ENCODE assay signal across 13 cellular contexts in the genomic region with DNA sequence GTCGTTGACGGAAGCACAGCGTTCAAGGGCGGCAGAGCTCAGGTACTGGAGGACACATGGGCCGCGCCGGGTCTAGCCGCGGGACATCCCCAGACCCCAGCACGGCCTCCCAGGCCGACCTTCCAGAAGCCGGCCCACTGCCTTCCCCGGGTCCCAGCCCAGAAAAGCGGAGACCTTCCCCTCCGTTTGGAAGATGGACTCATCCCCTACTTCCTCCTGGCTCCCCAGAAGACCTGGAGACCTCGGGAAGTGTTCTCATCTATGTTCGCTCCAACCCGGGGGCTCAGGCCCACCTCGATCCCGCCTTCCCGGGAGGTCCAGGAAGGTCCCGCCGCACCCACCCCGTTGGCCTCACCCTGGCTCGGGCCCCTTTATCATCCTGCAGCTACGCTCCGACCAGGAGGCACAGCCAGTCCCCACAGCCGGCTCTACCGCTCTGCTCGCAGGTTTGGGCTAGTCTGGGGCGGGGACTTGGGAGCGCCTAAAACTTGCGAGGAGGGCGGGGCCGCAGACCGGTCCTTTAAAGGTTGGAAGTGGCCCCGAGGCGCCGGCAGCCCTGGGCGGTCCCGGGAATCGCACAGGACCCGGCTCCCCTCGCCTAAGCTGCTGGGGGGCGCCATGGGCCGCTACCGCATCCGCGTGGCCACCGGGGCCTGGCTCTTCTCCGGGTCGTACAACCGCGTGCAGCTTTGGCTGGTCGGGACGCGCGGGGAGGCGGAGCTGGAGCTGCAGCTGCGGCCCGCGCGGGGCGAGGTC. TPM values are rescaled to one million over a fixed set of nuclear protein-coding genes. Genes with fewer than 3 reads are reported as not detected.
A peak's percentile ranks its signal among the peaks of the same experiment; 100 is the strongest.
DNase-seq lines count a peak whose midpoint lies in the region; TF ChIP-seq lines count a peak whose summit lies in the region.
"Had no signal": no experiment of that assay in that cellular context is flagged by ENCODE, and none has a peak within 500 bp of the region (broad histone marks: within the 10 kb centered on the region; RNA-seq: fewer than 3 reads in every experiment).

A gene with protein sequence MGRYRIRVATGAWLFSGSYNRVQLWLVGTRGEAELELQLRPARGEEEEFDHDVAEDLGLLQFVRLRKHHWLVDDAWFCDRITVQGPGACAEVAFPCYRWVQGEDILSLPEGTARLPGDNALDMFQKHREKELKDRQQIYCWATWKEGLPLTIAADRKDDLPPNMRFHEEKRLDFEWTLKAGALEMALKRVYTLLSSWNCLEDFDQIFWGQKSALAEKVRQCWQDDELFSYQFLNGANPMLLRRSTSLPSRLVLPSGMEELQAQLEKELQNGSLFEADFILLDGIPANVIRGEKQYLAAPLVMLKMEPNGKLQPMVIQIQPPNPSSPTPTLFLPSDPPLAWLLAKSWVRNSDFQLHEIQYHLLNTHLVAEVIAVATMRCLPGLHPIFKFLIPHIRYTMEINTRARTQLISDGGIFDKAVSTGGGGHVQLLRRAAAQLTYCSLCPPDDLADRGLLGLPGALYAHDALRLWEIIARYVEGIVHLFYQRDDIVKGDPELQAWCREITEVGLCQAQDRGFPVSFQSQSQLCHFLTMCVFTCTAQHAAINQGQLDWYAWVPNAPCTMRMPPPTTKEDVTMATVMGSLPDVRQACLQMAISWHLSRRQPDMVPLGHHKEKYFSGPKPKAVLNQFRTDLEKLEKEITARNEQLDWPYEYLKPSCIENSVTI (plus strand): TSS at position 550 of the 756 bp plus-strand sequence. CDS start 69 bp downstream, at position 619.

- no peak within 1 kb of the TSS for H3K56ac ChIP-seq in H9 (ENCODE audit: insufficient read length, low read depth, low read length)

- H4K5ac ChIP-seq in H9 (ENCODE audit: insufficient read length, low read depth, low read length) = no peak within 1 kb of the TSS

- peak; percentile 86 for DNase-seq in H9
- DNase-seq in epithelial cell of esophagus (ENCODE audit: low read depth) = peak; percentile 76
- peak; percentile 65 for DNase-seq in left kidney (ENCODE audit: low read depth, low spot score)
- DNase-seq in skeletal muscle cell (ENCODE audit: low read depth) = no peak
- DNase-seq in NCI-H774 (lab: John Stamatoyannopoulos, UW) = no peak
- no peak for DNase-seq in NCI-H2029 treated with DMSO at 0.1 percent for 48 hours (lab: John Stamatoyannopoulos, UW)
- no peak for DNase-seq in NCI-H748 (lab: John Stamatoyannopoulos, UW; ENCODE audit: unreplicated experiment)
- no peak for DNase-seq in activated naive CD4-positive, alpha-beta T cell treated with anti-CD3 and anti-CD28 coated beads for 36 hours
- DNase-seq: activated CD4-positive, alpha-beta T cell treated with anti-CD3 and anti-CD28 coated beads, Interleukin-2, amount 50 U/mL, for 1 hour; CD4-positive, alpha-beta memory T cell; NCI-H2171 treated with DMSO at 0.1 percent for 48 hours; stimulated activated naive CD8-positive, alpha-beta T cell treated with anti-CD3 and anti-CD28 coated beads, Interleukin-15, amount 100 ng/mL, for 72 hours had no signal

- no peak within 1 kb of the TSS for H2AFZ ChIP-seq in H9 (ENCODE audit: low read length)

- H3K4me3 Mint-ChIP-seq in H9 = peak within 1 kb of the TSS; percentile 74 to 80
- H3K4me3 Mint-ChIP-seq in activated naive CD4-positive, alpha-beta T cell treated with anti-CD3 and anti-CD28 coated beads for 36 hours = no peak within 1 kb of the TSS
- H3K4me3 Mint-ChIP-seq: CD4-positive, alpha-beta memory T cell; stimulated activated naive CD8-positive, alpha-beta T cell treated with anti-CD3 and anti-CD28 coated beads, Interleukin-15, amount 100 ng/mL, for 72 hours had no signal

- peaks cover 2 to 4% of the 10 kb centered on the region in 2 experiments; a peak in 3 of 4 replicates for H3K4me1 Mint-ChIP-seq in H9
- no peaks in the 10 kb centered on the region for H3K4me1 Mint-ChIP-seq in activated naive CD4-positive, alpha-beta T cell treated with anti-CD3 and anti-CD28 coated beads for 36 hours (ENCODE audit: low read depth)
- H3K4me1 Mint-ChIP-seq: stimulated activated naive CD8-positive, alpha-beta T cell treated with anti-CD3 and anti-CD28 coated beads, Interleukin-15, amount 100 ng/mL, for 72 hours had no signal

- no peaks in the 10 kb centered on the region for H3K9me3 Mint-ChIP-seq in H9
- no peaks in the 10 kb centered on the region for H3K9me3 Mint-ChIP-seq in activated naive CD4-positive, alpha-beta T cell treated with anti-CD3 and anti-CD28 coated beads for 36 hours
- H3K9me3 Mint-ChIP-seq: stimulated activated naive CD8-positive, alpha-beta T cell treated with anti-CD3 and anti-CD28 coated beads, Interleukin-15, amount 100 ng/mL, for 72 hours had no signal

- H3T11ph ChIP-seq in H9 (ENCODE audit: low read length) = no peak within 1 kb of the TSS

- TF ChIP-seq CTCF in H9 (conservative IDR thresholded peaks at IDR 0.05) = no peak
- no peak for TF ChIP-seq CTCF in epithelial cell of esophagus (IDR thresholded peaks at IDR 0.05; ENCODE audit: insufficient read depth, low read depth, low read length, missing control alignments)

- H3K9ac ChIP-seq in H9 (ENCODE audit: extremely low read depth, insufficient read length, low read length) = no peak within 1 kb of the TSS

- H3K27me3 ChIP-seq in H9 (ENCODE audit: insufficient read depth, low read length) = peaks cover 2% of the 10 kb centered on the region; the same call in 1 of the 2 replicates

- H4K20me1 ChIP-seq in H9 (ENCODE audit: control insufficient read depth, insufficient read depth, insufficient read length) = no peaks in the 10 kb centered on the region

- H3K14ac ChIP-seq in H9 (ENCODE audit: insufficient read depth, low read length) = no peak within 1 kb of the TSS

- no peak within 1 kb of the TSS for H3K27ac Mint-ChIP-seq in H9
- H3K27ac Mint-ChIP-seq in activated naive CD4-positive, alpha-beta T cell treated with anti-CD3 and anti-CD28 coated beads for 36 hours = no peak within 1 kb of the TSS

- no peak within 1 kb of the TSS for H2BK5ac ChIP-seq in H9 (ENCODE audit: insufficient read length, low read length)

- peaks cover 51% of the 10 kb centered on the region for H3K27me3 Mint-ChIP-seq in H9 (ENCODE audit: low read depth)
- no peaks in the 10 kb centered on the region for H3K27me3 Mint-ChIP-seq in activated naive CD4-positive, alpha-beta T cell treated with anti-CD3 and anti-CD28 coated beads for 36 hours (ENCODE audit: low read depth)
- H3K27me3 Mint-ChIP-seq: CD4-positive, alpha-beta memory T cell; stimulated activated naive CD8-positive, alpha-beta T cell treated with anti-CD3 and anti-CD28 coated beads, Interleukin-15, amount 100 ng/mL, for 72 hours had no signal

- no peak within 1 kb of the TSS for H2BK20ac ChIP-seq in H9 (ENCODE audit: low read depth, low read length, poor library complexity, severe bottlenecking)

- H3K4me2 ChIP-seq in H9 (ENCODE audit: insufficient read depth, insufficient read length, low read length) = peak within 1 kb of the TSS; percentile 52

- no peak within 1 kb of the TSS for H2BK15ac ChIP-seq in H9 (ENCODE audit: low read depth, low read length)

- no peak within 1 kb of the TSS for H2BK12ac ChIP-seq in H9 (ENCODE audit: insufficient read length, low read depth, low read length)

- peaks cover 9 to 34% (median 11%) of the 10 kb centered on the region in 3 experiments; a peak in 6 of 7 replicates for H3K36me3 Mint-ChIP-seq in H9 (ENCODE audit: insufficient read depth in 1 of 3, low read depth in 3 of 3)
- H3K36me3 Mint-ChIP-seq in activated naive CD4-positive, alpha-beta T cell treated with anti-CD3 and anti-CD28 coated beads for 36 hours (ENCODE audit: low read depth) = peaks cover 12% of the 10 kb centered on the region

- WGBS in H9 (ENCODE audit: extremely low coverage, insufficient read length, low lambda C conversion rate) = no CpG with 5 or more reads among the region's 64 CpGs

- H2AK5ac ChIP-seq in H9 (ENCODE audit: insufficient read length, low read length) = no peak within 1 kb of the TSS

- H4K8ac ChIP-seq in H9 (replicated peaks; ENCODE audit: insufficient read length, low read depth, low read length) = no peak within 1 kb of the TSS

- intact Hi-C loops in activated naive CD4-positive, alpha-beta T cell treated with anti-CD3 and anti-CD28 coated beads for 36 hours (cut with micrococcal nuclease) = no loop called here

- H3K18ac ChIP-seq in H9 (ENCODE audit: insufficient read length, low read depth, low read length) = peak within 1 kb of the TSS; percentile 8

- H3K4me3 ChIP-seq in epithelial cell of esophagus (ENCODE audit: low read length) (peak within 1 kb of the TSS; percentile 56), skeletal muscle cell (ENCODE audit: low read depth, low read length) (peak within 1 kb of the TSS; percentile 29)

- no peak within 1 kb of the TSS for H4K91ac ChIP-seq in H9 (ENCODE audit: insufficient read length, low read depth, low read length)

- no peak within 1 kb of the TSS for H3K4ac ChIP-seq in H9 (ENCODE audit: low read depth, low read length)

- no peaks in the 10 kb centered on the region for H3K79me1 ChIP-seq in H9 (ENCODE audit: insufficient read depth, low read depth, low read length, poor library complexity, severe bottlenecking)

- no peak within 1 kb of the TSS for H3K23ac ChIP-seq in H9 (ENCODE audit: insufficient read length, low read depth, low read length)

- CTCF ChIA-PET in activated naive CD4-positive, alpha-beta T cell treated with anti-CD3 and anti-CD28 coated beads for 36 hours (lab: Charles Lee) = interaction anchor here (0.7 to 4.8 kb wide), 3 partner anchors 9 to 86 kb away, joined by 3 to 19 read pairs (median 5); no protein-coding TSS in a partner anchor

- H3K23me2 ChIP-seq in H9 (ENCODE audit: insufficient read length, low read depth, low read length, poor library complexity, severe bottlenecking) = peaks cover 8% of the 10 kb centered on the region

- H2BK120ac ChIP-seq in H9 (ENCODE audit: low read depth, low read length, poor library complexity, severe bottlenecking) = no peak within 1 kb of the TSS

- H3K9me3 ChIP-seq in H9 (ENCODE audit: control insufficient read depth, low read depth, low read length) = no peaks in the 10 kb centered on the region

- H3K4me1 ChIP-seq in H9 (ENCODE audit: insufficient read depth, low read length) = no peaks in the 10 kb centered on the region

- no peak within 1 kb of the TSS for H3K27ac ChIP-seq in H9 (ENCODE audit: insufficient read length, low read depth, low read length)

- H3K79me2 ChIP-seq in H9 (ENCODE audit: insufficient read depth, low read length) = no peaks in the 10 kb centered on the region

RNA-seq across cellular contexts. Expression of the gene that starts here (rescaled TPM):
- total RNA-seq in H9 (2021) = 0.81 and 1.9 TPM in 2 replicates
- not detected for total RNA-seq in activated naive CD4-positive, alpha-beta T cell treated with anti-CD3 and anti-CD28 coated beads for 36 hours
- total RNA-seq: CD4-positive, alpha-beta memory T cell; SK-MEL-5 had no signal

Comparison
In these comparisons a context has a peak if more than half of its experiments do, and no peak if none do; other contexts are left out.
1. DNase-seq: peak in H9 (single experiment), epithelial cell of esophagus (single experiment) and left kidney (single experiment); none in skeletal muscle cell (single experiment), NCI-H774 (single experiment), NCI-H2029 treated with DMSO at 0.1 percent for 48 hours (single experiment), NCI-H748 (single experiment) and activated naive CD4-positive, alpha-beta T cell treated with anti-CD3 and anti-CD28 coated beads for 36 hours (single experiment).